In the genomic region with DNA sequence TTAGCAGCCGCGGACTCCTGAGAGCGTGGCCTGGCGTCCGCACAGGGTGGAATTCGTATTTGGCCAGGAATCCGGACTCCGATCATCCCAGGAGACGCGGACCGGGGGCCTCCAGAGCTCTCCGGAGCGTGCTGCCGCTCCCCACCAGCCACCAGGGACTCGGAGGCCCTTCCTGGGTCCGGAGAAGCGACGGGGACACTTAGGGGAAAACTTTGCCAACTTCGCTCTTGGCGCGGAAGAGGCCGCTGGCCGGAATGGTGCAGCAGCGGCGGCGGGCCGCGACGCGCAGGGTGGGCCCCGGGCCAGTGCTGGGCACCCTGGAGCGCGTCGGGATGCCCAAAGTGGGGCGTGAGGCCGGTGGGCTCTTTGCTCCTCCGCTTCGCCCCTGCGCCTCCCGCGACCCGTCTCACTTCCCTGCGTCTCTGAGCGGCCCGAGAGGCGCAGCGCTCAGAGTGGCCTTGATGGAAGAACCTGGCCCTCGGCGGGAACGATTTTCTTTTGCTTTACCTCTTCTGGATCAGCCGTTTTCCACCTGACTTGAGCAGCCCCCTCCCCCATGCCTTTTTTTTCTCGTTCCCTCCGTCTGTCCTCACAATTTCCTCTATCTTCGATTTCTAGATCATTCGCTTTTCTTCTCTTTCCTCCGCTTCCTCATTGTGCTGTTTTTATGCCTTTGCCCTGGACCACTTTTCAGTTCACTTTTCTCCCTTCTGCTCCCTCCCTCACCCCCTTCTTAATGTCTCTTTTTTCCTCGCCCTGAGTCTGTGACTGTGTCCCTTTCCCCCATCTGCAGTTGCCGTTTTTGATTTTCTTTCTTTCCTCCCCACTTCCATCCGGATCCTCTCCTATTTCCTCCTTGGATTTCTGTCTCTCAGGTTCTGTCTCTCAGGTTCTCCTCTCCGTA, we compare ENCODE assay signal across 16 cellular contexts. TPM values are rescaled to one million over a fixed set of nuclear protein-coding genes. Genes with fewer than 3 reads are reported as not detected.
DNase-seq lines count a peak whose midpoint lies in the region; ATAC-seq and TF ChIP-seq lines count a peak whose summit lies in the region.
"Had no signal": no experiment of that assay in that cellular context is flagged by ENCODE, and none has a peak within 500 bp of the region (broad histone marks: within the 10 kb centered on the region; RNA-seq: fewer than 3 reads in every experiment).

No MANE protein-coding gene starts in this region.

- no peaks in the 10 kb centered on the region for H3K79me2 ChIP-seq in OCI-LY7 (ENCODE audit: insufficient read depth, low read depth, low read length)

- H3K36me3 ChIP-seq in HUES6 (ENCODE audit: control insufficient read depth, insufficient read depth, low read length): no peaks in the 10 kb centered on the region
- H3K36me3 ChIP-seq in SJCRH30: no peaks in the 10 kb centered on the region
- no peaks in the 10 kb centered on the region for H3K36me3 ChIP-seq in OCI-LY7 (ENCODE audit: insufficient read depth, low read length)
- H3K36me3 ChIP-seq: colonic mucosa, ovary had no signal

- CTCF ChIA-PET in OCI-LY7 (lab: Charles Lee; ENCODE audit: unreplicated experiment): no interaction called here

- H3K4me2 ChIP-seq in OCI-LY7 (ENCODE audit: low read length): no peak overlapping the region
- H3K4me2 ChIP-seq: KMS-11 had no signal

- no peak overlapping the region for H2AFZ ChIP-seq in OCI-LY7 (ENCODE audit: low read length)
- H2AFZ ChIP-seq: GM23248 had no signal

- H3K27ac Mint-ChIP-seq in nephron: no peak overlapping the region
- H3K27ac Mint-ChIP-seq: memory B cell had no signal

- TF ChIP-seq CTCF in epithelial cell of proximal tubule (conservative IDR thresholded peaks at IDR 0.05; ENCODE audit: low read depth, low read length) (no peak), nephron (IDR thresholded peaks at IDR 0.05; ENCODE audit: unreplicated experiment in 3 of 3) (no peak), OCI-LY7 (conservative IDR thresholded peaks at IDR 0.05; ENCODE audit: low read length) (no peak)

- H3K9me3 Mint-ChIP-seq in nephron: peaks cover 7% of the 10 kb centered on the region

- H3K4me3 Mint-ChIP-seq in nephron: peak overlapping the region; percentile 68 to 79 (median 72)
- H3K4me3 Mint-ChIP-seq: memory B cell had no signal

- POLR2A ChIA-PET in OCI-LY7 (lab: Charles Lee): interaction anchor here (0.6 kb wide), 1 partner anchor 9 kb away, joined by 3 read pairs; no protein-coding TSS in a partner anchor

- H3K27me3 ChIP-seq in HUES6 (ENCODE audit: control insufficient read depth, insufficient read depth, low read length) (peaks cover 81% of the 10 kb centered on the region), SJCRH30 (no peaks in the 10 kb centered on the region)
- H3K27me3 ChIP-seq: testis had no signal

- no TSS peak for BruUV-seq in OCI-LY7 (replicated peaks; lab: Mats Ljungman, UMichigan)

- peaks cover 20% of the 10 kb centered on the region for H3K4me1 Mint-ChIP-seq in nephron

- H3K4me3 ChIP-seq in HUES6 (ENCODE audit: low read depth, low read length) (peak overlapping the region; percentile 57), epithelial cell of proximal tubule (ENCODE audit: low read depth, low read length) (peak overlapping the region; percentile 41), SJCRH30 (no peak overlapping the region), OCI-LY7 (ENCODE audit: low read depth, low read length, poor library complexity, severe bottlenecking) (no peak overlapping the region)
- H3K4me3 ChIP-seq: colonic mucosa, GM23248, ovary had no signal

- no peaks in the 10 kb centered on the region for H3K36me3 Mint-ChIP-seq in nephron (ENCODE audit: low read depth)

- peaks cover 14% of the 10 kb centered on the region for H3K4me1 ChIP-seq in HUES6 (ENCODE audit: control insufficient read depth, insufficient read depth, low read length)
- H3K4me1 ChIP-seq in SJCRH30: no peaks in the 10 kb centered on the region
- H3K4me1 ChIP-seq in OCI-LY7 (ENCODE audit: insufficient read depth, low read length, poor library complexity, severe bottlenecking): no peaks in the 10 kb centered on the region
- H3K4me1 ChIP-seq: colonic mucosa had no signal

- H3K27ac ChIP-seq in HUES6 (ENCODE audit: low read depth, low read length): no peak overlapping the region
- no peak overlapping the region for H3K27ac ChIP-seq in SJCRH30
- no peak overlapping the region for H3K27ac ChIP-seq in OCI-LY7 (ENCODE audit: low read depth, low read length, poor library complexity, severe bottlenecking)
- H3K27ac ChIP-seq: colonic mucosa, GM23248, KMS-11, ovary, testis had no signal

- H3K9me3 ChIP-seq in HUES6 (ENCODE audit: control insufficient read depth, insufficient read depth, low read depth, low read length): peaks cover 4% of the 10 kb centered on the region; the same call in 1 of the 2 replicates
- H3K9me3 ChIP-seq in SJCRH30 (replicated peaks): no peaks in the 10 kb centered on the region
- H3K9me3 ChIP-seq in OCI-LY7 (ENCODE audit: low read length): no peaks in the 10 kb centered on the region
- H3K9me3 ChIP-seq: colonic mucosa, ovary, testis had no signal

- H3K27me3 Mint-ChIP-seq in nephron (ENCODE audit: low read depth): peaks cover 91% of the 10 kb centered on the region

- intact Hi-C loops in OCI-LY7 (cut with micrococcal nuclease; ENCODE audit: unreplicated experiment): no loop called here

- no peak for ATAC-seq in GM21381 (IDR thresholded peaks at IDR 0.05; ENCODE audit: unreplicated experiment)

- H3K9ac ChIP-seq in HUES6 (ENCODE audit: low read length): peak overlapping the region; percentile 1
- H3K9ac ChIP-seq: GM23248, KMS-11 had no signal

- no peaks in the 10 kb centered on the region for H3K9me2 ChIP-seq in OCI-LY7 (ENCODE audit: insufficient read depth, low read length)

- DNase-seq in ELF-1 (ENCODE audit: low read depth, low spot score): peak; percentile 39
- no peak for DNase-seq in epithelial cell of proximal tubule (ENCODE audit: low read depth)
- no peak for DNase-seq in glomerular visceral epithelial cell (ENCODE audit: extremely low spot score)
- no peak for DNase-seq in SJCRH30
- DNase-seq in OCI-LY7 (ENCODE audit: low spot score): no peak
- DNase-seq: colonic mucosa, GM23248, NCI-H1417, NCI-H345, ovary, testis had no signal

- no peaks in the 10 kb centered on the region for H4K20me1 ChIP-seq in OCI-LY7 (ENCODE audit: insufficient read depth, low read length)

RNA-seq across cellular contexts. Expression of a gene that starts 3.9 kb away (rescaled TPM):
- 12.8 and 28.7 TPM in 2 replicates for total RNA-seq in epithelial cell of proximal tubule
- total RNA-seq in SJCRH30 (2014; rRNA removed; shearing (Covaris generic)): 14.1 and 18.2 TPM in 2 replicates
- total RNA-seq in OCI-LY7 (2014; rRNA removed; shearing (Covaris generic)): not detected in 2 replicates
- not detected in 2 replicates for total RNA-seq in OCI-LY7 (2022)

Comparison
In these comparisons a context has a peak if more than half of its experiments do, and no peak if none do; other contexts are left out.
1. H3K4me3 ChIP-seq: peak in HUES6 (single experiment) and epithelial cell of proximal tubule (single experiment); none in SJCRH30 (single experiment) and OCI-LY7 (single experiment).
2. RNA of a gene that starts 3.9 kb away (total RNA-seq): 12.8 to 28.7 TPM in epithelial cell of proximal tubule and 14.1 to 18.2 TPM in SJCRH30; not detected in OCI-LY7; every median in the first group is over 10 times any median in the second.